8 cellular contexts compared by ENCODE assay signal in genomic region chr1:109201123-109201703, GRCh38. TPM values are rescaled to one million over a fixed set of nuclear protein-coding genes. Genes with fewer than 3 reads are reported as not detected.
DNase-seq lines count a peak whose midpoint lies in the region; ATAC-seq, FAIRE-seq and TF ChIP-seq lines count a peak whose summit lies in the region.

No MANE protein-coding gene starts in this region.

- H3K4me3 ChIP-seq in skeletal muscle satellite cell (ENCODE audit: low read length), result peak overlapping the region; percentile 43

- H3K4me2 ChIP-seq in skeletal muscle satellite cell (ENCODE audit: low read length), result peak overlapping the region; percentile 66

- no peak overlapping the region for H3K9ac ChIP-seq in skeletal muscle satellite cell (ENCODE audit: low read depth, low read length)

- no peak for FAIRE-seq in GM12892 (lab: Jason Lieb, UNC)

- DNase-seq in ACHN (peak; percentile 68), GM12892 (ENCODE audit: insufficient read length) (peak; percentile 43), NCI-H82 (lab: John Stamatoyannopoulos, UW) (peak; percentile 84), germinal center (ENCODE audit: low spot score) (peak; percentile 39), activated gamma-delta T cell (lab: John Stamatoyannopoulos, UW) (no peak)
- DNase-seq in activated T-helper 9 cell treated with anti-CD3 and anti-CD28 coated beads, Interleukin-2, amount 50 U/mL, for 16 hours (ENCODE audit: low read depth), result peak; percentile 34

- in situ Hi-C loops in ACHN (cut with HindIII; ENCODE audit: low pct_ligation_motif_present, low pct_unique_long_range_greater_than_20kb, low sequenced_read_pairs), result no loop called here

- no peaks in the 10 kb centered on the region for H3K27me3 ChIP-seq in skeletal muscle satellite cell (ENCODE audit: control insufficient read depth, insufficient read depth, low read length)

- ATAC-seq in GM19452 (IDR thresholded peaks at IDR 0.05; ENCODE audit: unreplicated experiment), result no peak

- H3K4me1 ChIP-seq in skeletal muscle satellite cell (ENCODE audit: control insufficient read depth, insufficient read depth, low read length), result peaks cover 33% of the 10 kb centered on the region

- TF ChIP-seq POLR2A in GM12892 (IDR thresholded peaks at IDR 0.05; ENCODE audit: low read depth, low read length), result no peak

- no peaks in the 10 kb centered on the region for H3K9me3 ChIP-seq in skeletal muscle satellite cell (replicated peaks; ENCODE audit: low read length)

- no peaks in the 10 kb centered on the region for H3K36me3 ChIP-seq in skeletal muscle satellite cell (ENCODE audit: insufficient read depth, low read length)

RNA-seq across cellular contexts. Expression of gene SARS1, which starts 12.5 kb away (rescaled TPM):
- polyA plus RNA-seq in GM12892 (2012; ENCODE audit: missing spikeins), result 87.9 TPM
- total RNA-seq in skeletal muscle satellite cell (2012; rRNA removed), result 199 and 255 TPM in 2 replicates

RNA-seq across cellular contexts. Expression of gene CELSR2, which starts 48.1 kb away (rescaled TPM):
- 0.25 TPM for polyA plus RNA-seq in GM12892 (2012; ENCODE audit: missing spikeins)
- 0.25 and 0.44 TPM in 2 replicates for total RNA-seq in skeletal muscle satellite cell (2012; rRNA removed)
